Comparison of ENCODE assay signal across 14 cellular contexts in the genomic region with DNA sequence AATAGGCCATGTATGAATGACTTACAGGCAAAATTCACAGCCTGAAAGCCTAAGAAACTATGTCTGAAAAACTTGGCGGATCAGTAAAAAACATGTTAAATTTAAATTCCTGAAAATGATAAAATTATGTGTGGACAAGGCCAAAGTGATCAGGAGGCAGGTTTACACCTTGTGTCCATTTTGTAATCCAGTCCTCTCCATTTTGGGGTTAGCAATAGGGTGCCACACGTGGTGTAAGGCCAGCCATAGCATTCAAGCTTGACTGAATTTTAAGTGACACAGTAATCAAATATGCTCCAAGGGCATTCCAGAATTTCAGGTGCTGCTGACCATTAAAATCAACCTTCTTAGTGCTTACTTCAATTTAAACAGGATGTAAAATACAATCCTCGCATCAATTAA. TPM values are rescaled to one million over a fixed set of nuclear protein-coding genes. Genes with fewer than 3 reads are reported as not detected.
DNase-seq lines count a peak whose midpoint lies in the region; ATAC-seq and TF ChIP-seq lines count a peak whose summit lies in the region.
"Had no signal": no experiment of that assay in that cellular context is flagged by ENCODE, and none has a peak within 500 bp of the region (broad histone marks: within the 10 kb centered on the region; RNA-seq: fewer than 3 reads in every experiment).

No MANE protein-coding gene starts in this region.

- no peaks in the 10 kb centered on the region for H3K9me3 Mint-ChIP-seq in neural progenitor cell
- H3K9me3 Mint-ChIP-seq: activated naive CD8-positive, alpha-beta T cell treated with anti-CD3 and anti-CD28 coated beads, Interleukin-2, amount 10 ng/mL, durations not matched to agents 7 days and 5 days had no signal

- TF ChIP-seq CTCF in neural progenitor cell (IDR thresholded peaks at IDR 0.05), result no peak
- no peak for TF ChIP-seq CTCF in spleen (IDR thresholded peaks at IDR 0.05 in 8 of 11, conservative IDR thresholded peaks at IDR 0.05 in 3 of 11)

- H3K36me3 ChIP-seq in duodenal mucosa (ENCODE audit: control insufficient read depth in 1 of 2, insufficient read depth in 2 of 2, low read length in 2 of 2) (no peaks in the 10 kb centered on the region), neural progenitor cell (no peaks in the 10 kb centered on the region), spleen (no peaks in the 10 kb centered on the region)

- TF ChIP-seq POLR2A in spleen (IDR thresholded peaks at IDR 0.05), result no peak

- no peaks in the 10 kb centered on the region for H3K36me3 Mint-ChIP-seq in neural progenitor cell
- H3K36me3 Mint-ChIP-seq: activated naive CD8-positive, alpha-beta T cell treated with anti-CD3 and anti-CD28 coated beads, Interleukin-2, amount 10 ng/mL, durations not matched to agents 7 days and 5 days had no signal

- H3F3A ChIP-seq in neural progenitor cell (ENCODE audit: low read depth), result peaks cover 19% of the 10 kb centered on the region

- H3K27me3 Mint-ChIP-seq in neural progenitor cell (ENCODE audit: insufficient read depth, low read depth), result peaks cover 3% of the 10 kb centered on the region

- H3K27ac Mint-ChIP-seq in neural progenitor cell, result no peak overlapping the region
- H3K27ac Mint-ChIP-seq: activated naive CD8-positive, alpha-beta T cell treated with anti-CD3 and anti-CD28 coated beads, Interleukin-2, amount 10 ng/mL, durations not matched to agents 7 days and 5 days had no signal

- DNase-seq in G401 (ENCODE audit: low spot score) (peak; percentile 81), NCI-H526 (lab: John Stamatoyannopoulos, UW) (peak; percentile 78 to 85), neural progenitor cell (ENCODE audit: low spot score) (no peak), spleen (no peak)
- DNase-seq in activated CD8-positive, alpha-beta memory T cell treated with anti-CD3 and anti-CD28 coated beads, Interleukin-2, amount 50 U/mL, for 4 hours, result no peak
- no peak for DNase-seq in stimulated activated CD4-positive, alpha-beta T cell treated with anti-CD3 and anti-CD28 coated beads, Interleukin-12 subunit alpha, Interleukin-12 subunit beta, amount 100 ng/mL, for 4 hours
- DNase-seq: activated naive CD8-positive, alpha-beta T cell treated with anti-CD3 and anti-CD28 coated beads, Interleukin-2, amount 10 ng/mL, durations not matched to agents 7 days and 5 days; NCI-H2227 treated with DMSO at 0.1 percent for 48 hours; stimulated activated CD4-positive, alpha-beta T cell treated with anti-CD3 and anti-CD28 coated beads, Interleukin-1b, Interleukin-23, amount 100 ng/mL, for 48 hours; T1000 had no signal

- WGBS in spleen, 5 donors, result 88 to 95% (median 92%) methylated on average over 3 of the region's 3 CpGs

- no peak overlapping the region for H3K4me2 ChIP-seq in neural progenitor cell

- peaks cover 8 to 11% of the 10 kb centered on the region in 2 donors for H3K4me1 ChIP-seq in duodenal mucosa (ENCODE audit: control insufficient read depth in 1 of 2, insufficient read depth in 2 of 2, low read length in 2 of 2)
- H3K4me1 ChIP-seq in neural progenitor cell, result peaks cover 11% of the 10 kb centered on the region
- H3K4me1 ChIP-seq in spleen, result peaks cover 0 to 19% (median 14%) of the 10 kb centered on the region in 6 donors

- H3K27me3 ChIP-seq in duodenal mucosa (ENCODE audit: control insufficient read depth in 1 of 2, insufficient read depth in 2 of 2, low read length in 2 of 2) (no peaks in the 10 kb centered on the region), neural progenitor cell (no peaks in the 10 kb centered on the region), spleen (replicated peaks in 1 of 7) (no peaks in the 10 kb centered on the region)

- ATAC-seq in GM19467 (IDR thresholded peaks at IDR 0.05; ENCODE audit: unreplicated experiment), result no peak
- ATAC-seq: left cardiac atrium had no signal

- no peak overlapping the region for H3K27ac ChIP-seq in duodenal mucosa (ENCODE audit: low read depth, low read length)
- no peak overlapping the region for H3K27ac ChIP-seq in neural progenitor cell
- H3K27ac ChIP-seq in spleen, result no peak overlapping the region

- H2AFZ ChIP-seq in neural progenitor cell (replicated peaks), result no peak overlapping the region

- H3K9ac ChIP-seq in duodenal mucosa (ENCODE audit: low read depth in 1 of 2, low read length in 2 of 2) (peak overlapping the region in 1 of 2 donors; percentile 91), neural progenitor cell (no peak overlapping the region)

- H3K4me3 Mint-ChIP-seq in neural progenitor cell, result peak overlapping the region; percentile 81
- H3K4me3 Mint-ChIP-seq: activated naive CD8-positive, alpha-beta T cell treated with anti-CD3 and anti-CD28 coated beads, Interleukin-2, amount 10 ng/mL, durations not matched to agents 7 days and 5 days had no signal

- no peaks in the 10 kb centered on the region for H3K79me2 ChIP-seq in neural progenitor cell (ENCODE audit: low read depth)

- H4K20me1 ChIP-seq in neural progenitor cell (ENCODE audit: low read depth), result no peaks in the 10 kb centered on the region

- in situ Hi-C loops in G401 (cut with HindIII; ENCODE audit: low sequenced_read_pairs), result no loop called here

- H3K4me3 ChIP-seq in duodenal mucosa (ENCODE audit: low read depth in 1 of 2, low read length in 2 of 2) (peak overlapping the region; percentile 69 to 73), neural progenitor cell (no peak overlapping the region), spleen (no peak overlapping the region)

- peaks cover 52% of the 10 kb centered on the region for H3K4me1 Mint-ChIP-seq in neural progenitor cell

- H3K9me3 ChIP-seq in duodenal mucosa (ENCODE audit: control insufficient read depth in 1 of 2, low read length in 2 of 2) (no peaks in the 10 kb centered on the region), neural progenitor cell (ENCODE audit: low read depth) (no peaks in the 10 kb centered on the region), spleen (no peaks in the 10 kb centered on the region)

- intact Hi-C loops in spleen (cut with DNase I; ENCODE audit: low total_unique reads), result loop anchor here (10.0 kb wide), 1 partner anchor 100 kb away; no protein-coding TSS in a partner anchor

RNA-seq across cellular contexts. Expression of a gene that starts 2.7 kb away (rescaled TPM):
- total RNA-seq in G401 (2014; rRNA removed; shearing (Covaris generic)), result not detected in 2 replicates
- total RNA-seq in neural progenitor cell (ENCODE audit: low replicate concordance) (0.50 TPM in 1 of 2 replicates, not detected in the other), spleen (1 to 10 TPM in 4 of 7 donors, under 1 TPM in 3; 0.40 to 1.8 (median 1.0) TPM)
- under 1 TPM; 0.38 to 0.63 (median 0.42) TPM for polyA plus RNA-seq in spleen
- polyA plus RNA-seq: BJ had no signal

Comparison
In these comparisons a context has a peak if more than half of its experiments do, and no peak if none do; other contexts are left out.
1. DNase-seq: peak in G401 (single experiment) and NCI-H526 (2 of 2); none in neural progenitor cell (single experiment), activated CD8-positive, alpha-beta memory T cell treated with anti-CD3 and anti-CD28 coated beads, Interleukin-2, amount 50 U/mL, for 4 hours (single experiment), stimulated activated CD4-positive, alpha-beta T cell treated with anti-CD3 and anti-CD28 coated beads, Interleukin-12 subunit alpha, Interleukin-12 subunit beta, amount 100 ng/mL, for 4 hours (single experiment) and spleen (single experiment).
2. H3K4me3 ChIP-seq: peak in duodenal mucosa (2 of 2); none in neural progenitor cell (single experiment) and spleen (0 of 8).